8 cellular contexts compared by ENCODE assay signal in the genomic region with DNA sequence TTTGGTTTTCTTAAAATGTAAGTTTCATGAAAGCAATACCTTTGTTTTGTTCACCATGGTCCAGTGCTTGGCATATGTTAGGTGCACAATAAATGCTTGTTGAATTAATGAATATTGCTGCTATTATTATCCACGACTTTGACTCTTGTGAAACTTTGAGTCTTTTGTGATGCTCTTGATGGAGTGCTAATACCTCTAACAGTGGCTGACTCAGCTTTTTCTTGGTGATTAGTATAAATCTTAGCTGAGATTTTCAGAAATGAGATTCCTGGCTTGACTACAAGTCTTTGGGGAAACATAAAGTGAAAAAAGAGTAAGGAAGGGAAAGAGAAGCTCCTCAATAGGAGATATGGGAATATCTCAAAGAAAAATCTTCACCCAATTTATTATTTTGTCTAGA.
"Had no signal": no experiment of that assay in that cellular context is flagged by ENCODE, and none has a peak within 500 bp of the region (broad histone marks: within the 10 kb centered on the region; RNA-seq: fewer than 3 reads in every experiment).

No MANE protein-coding gene starts in this region.

- H3K27ac Mint-ChIP-seq: IgD-negative memory B cell had no signal

- H3K36me3 Mint-ChIP-seq: IgD-negative memory B cell had no signal

- H3K4me3 ChIP-seq: K562 had no signal

- H3K27ac ChIP-seq: HL-60, KMS-11 had no signal

- H3K4me2 ChIP-seq: KMS-11 had no signal

- H3K9ac ChIP-seq: KMS-11 had no signal

- DNase-seq: Karpas-422, KBM-7, KG1 had no signal

- H3K4me3 Mint-ChIP-seq: IgD-negative memory B cell had no signal

- H3K4me1 Mint-ChIP-seq: IgD-negative memory B cell had no signal

- FAIRE-seq: HTR-8/SVneo, K562 had no signal

- ATAC-seq: K562 had no signal
